Comparison of ENCODE assay signal across 1 cellular context in genomic region chr4:173490256-173490655, GRCh38.
TF ChIP-seq lines count a peak whose summit lies in the region.

No MANE protein-coding gene starts in this region.

TF ChIP-seq in IMR-90, 13 proteins besides CTCF, POLR2A, EP300 and RAD21 (continued from another document):
- TF ChIP-seq, protein P1, sequence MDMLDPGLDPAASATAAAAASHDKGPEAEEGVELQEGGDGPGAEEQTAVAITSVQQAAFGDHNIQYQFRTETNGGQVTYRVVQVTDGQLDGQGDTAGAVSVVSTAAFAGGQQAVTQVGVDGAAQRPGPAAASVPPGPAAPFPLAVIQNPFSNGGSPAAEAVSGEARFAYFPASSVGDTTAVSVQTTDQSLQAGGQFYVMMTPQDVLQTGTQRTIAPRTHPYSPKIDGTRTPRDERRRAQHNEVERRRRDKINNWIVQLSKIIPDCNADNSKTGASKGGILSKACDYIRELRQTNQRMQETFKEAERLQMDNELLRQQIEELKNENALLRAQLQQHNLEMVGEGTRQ (IDR thresholded peaks at IDR 0.05; ENCODE audit: low read depth, low read length), result no peak
- TF ChIP-seq ELK1 (IDR thresholded peaks at IDR 0.05; ENCODE audit: borderline replicate concordance, low read depth, low read length), result no peak
- no peak for TF ChIP-seq CEBPB (IDR thresholded peaks at IDR 0.05; ENCODE audit: low read depth, low read length)
- no peak for TF ChIP-seq MXI1 (IDR thresholded peaks at IDR 0.05; ENCODE audit: borderline replicate concordance, low read depth, low read length)
- TF ChIP-seq FOS (IDR thresholded peaks at IDR 0.05; ENCODE audit: low read depth, low read length), result no peak
